ENCODE assay signal across 8 cellular contexts in genomic region chr11:128172046-128172878, GRCh38.
DNase-seq lines count a peak whose midpoint lies in the region; ATAC-seq and TF ChIP-seq lines count a peak whose summit lies in the region.

No MANE protein-coding gene starts in this region.

- H3K4me1 Mint-ChIP-seq in activated CD4-positive, alpha-beta T cell treated with anti-CD3 and anti-CD28 coated beads, Interleukin-2, amount 10 ng/mL, durations not matched to agents 24 days and 14 days: peaks cover 25% of the 10 kb centered on the region

- CTCF ChIA-PET in GM10248 (lab: Yijun Ruan, JAX): interaction anchor here (0.7 to 9.8 kb wide), 42 partner anchors 9 to 784 kb away, joined by 3 to 124 read pairs (median 4); no protein-coding TSS in a partner anchor

- H3K36me3 ChIP-seq in right lobe of liver: no peaks in the 10 kb centered on the region

- intact Hi-C loops in activated CD4-positive, alpha-beta T cell treated with anti-CD3 and anti-CD28 coated beads, Interleukin-2, amount 10 ng/mL, durations not matched to agents 24 days and 14 days (cut with micrococcal nuclease): loop anchor here (1.0 to 5.0 kb wide), 8 partner anchors 117 to 659 kb away; no protein-coding TSS in a partner anchor
- intact Hi-C loops in right lobe of liver (cut with DNase I): no loop called here

- no peak overlapping the region for H3K4me3 ChIP-seq in right lobe of liver

- H3K9me3 ChIP-seq in right lobe of liver: no peaks in the 10 kb centered on the region

- no peaks in the 10 kb centered on the region for H3K9me3 Mint-ChIP-seq in activated CD4-positive, alpha-beta T cell treated with anti-CD3 and anti-CD28 coated beads, Interleukin-2, amount 10 ng/mL, durations not matched to agents 24 days and 14 days

- H3K27ac ChIP-seq in right lobe of liver: no peak overlapping the region

- H3K36me3 Mint-ChIP-seq in activated CD4-positive, alpha-beta T cell treated with anti-CD3 and anti-CD28 coated beads, Interleukin-2, amount 10 ng/mL, durations not matched to agents 24 days and 14 days (ENCODE audit: low read depth): no peaks in the 10 kb centered on the region

- DNase-seq in GM10248 (ENCODE audit: extremely low spot score) (peak; percentile 78), NCI-H526 (lab: John Stamatoyannopoulos, UW) (peak; percentile 71 to 96), dedifferentiated amniotic fluid mesenchymal stem cell (ENCODE audit: extremely low spot score) (peak; percentile 91), right lobe of liver (peak; percentile 69 to 80 (median 73))
- DNase-seq in activated CD4-positive, alpha-beta T cell treated with anti-CD3 and anti-CD28 coated beads, Interleukin-2, amount 10 ng/mL, durations not matched to agents 24 days and 14 days: peak; percentile 95
- DNase-seq in stimulated activated CD4-positive, alpha-beta T cell treated with anti-CD3 and anti-CD28 coated beads, TNF-alpha, amount 100 ng/mL, for 48 hours (ENCODE audit: low read depth in 3 of 3): peak; percentile 72 to 86 (median 84)

- WGBS in right lobe of liver (ENCODE audit: insufficient coverage, low coverage, low lambda C conversion rate, missing lambda C conversion rate): 19% methylated on average over 4 of the region's 4 CpGs

- ATAC-seq in HG03159 (IDR thresholded peaks at IDR 0.05; ENCODE audit: unreplicated experiment): peak; percentile 88
- ATAC-seq in right lobe of liver: peak; percentile 95 to 98 (median 95)
- no peak for ATAC-seq in HG03196 (IDR thresholded peaks at IDR 0.05; ENCODE audit: unreplicated experiment)

- H3K27me3 ChIP-seq in right lobe of liver: no peaks in the 10 kb centered on the region

- H3K27me3 Mint-ChIP-seq in activated CD4-positive, alpha-beta T cell treated with anti-CD3 and anti-CD28 coated beads, Interleukin-2, amount 10 ng/mL, durations not matched to agents 24 days and 14 days: peaks cover 13% of the 10 kb centered on the region

- TF ChIP-seq CTCF in GM10248 (IDR thresholded peaks at IDR 0.05; ENCODE audit: control extremely low read depth, extremely low read depth, low read depth, missing control alignments): peak; percentile 84
- TF ChIP-seq CTCF in right lobe of liver (IDR thresholded peaks at IDR 0.05): peak; percentile 72 to 88 (median 78)

- TF ChIP-seq POLR2A in right lobe of liver (IDR thresholded peaks at IDR 0.05): no peak

- H3K27ac Mint-ChIP-seq in activated CD4-positive, alpha-beta T cell treated with anti-CD3 and anti-CD28 coated beads, Interleukin-2, amount 10 ng/mL, durations not matched to agents 24 days and 14 days: peak overlapping the region; percentile 56

- H3K4me3 Mint-ChIP-seq in activated CD4-positive, alpha-beta T cell treated with anti-CD3 and anti-CD28 coated beads, Interleukin-2, amount 10 ng/mL, durations not matched to agents 24 days and 14 days: no peak overlapping the region

- H3K4me1 ChIP-seq in right lobe of liver: peaks cover 0 to 10% (median 2%) of the 10 kb centered on the region in 4 donors

- POLR2A ChIA-PET in GM10248 (lab: Yijun Ruan, JAX): no interaction called here
